Comparison of ENCODE assay signal across 2 cellular contexts in the genomic region with DNA sequence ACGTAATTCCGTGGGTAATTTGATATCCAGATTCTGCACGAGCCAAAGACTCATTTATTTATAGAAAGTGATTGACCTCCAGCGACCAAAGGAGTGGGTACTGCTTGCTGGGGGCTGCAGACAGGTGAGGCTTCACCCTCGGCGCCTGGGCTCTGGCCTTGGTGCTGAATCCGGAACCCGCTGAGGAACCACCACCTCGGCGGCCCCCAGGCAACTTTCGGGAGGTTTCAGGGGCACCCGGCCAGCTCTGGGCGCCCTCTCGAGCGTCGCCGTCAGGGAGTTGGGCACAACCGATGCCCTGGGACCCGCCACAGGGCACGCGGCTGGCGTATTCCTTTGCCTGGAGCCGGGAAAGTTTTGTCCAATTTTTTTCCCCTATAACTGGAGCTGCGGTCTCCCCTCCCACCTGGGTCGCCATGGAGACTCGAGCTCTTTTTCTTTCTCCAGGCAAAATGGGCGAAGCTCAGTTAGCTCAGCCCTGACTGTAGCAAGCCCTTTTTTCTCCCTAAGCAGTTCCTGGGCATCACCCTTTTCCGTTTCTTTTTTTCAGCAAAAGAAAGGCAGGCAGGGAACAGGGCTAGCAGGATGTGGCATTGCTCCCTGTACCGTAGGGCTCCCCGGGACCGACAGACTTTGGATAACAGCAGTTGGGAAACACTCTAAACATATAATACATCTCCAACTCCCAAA.
TF ChIP-seq lines count a peak whose summit lies in the region.

No MANE protein-coding gene starts in this region.

TF ChIP-seq in Ishikawa, 13 proteins besides CTCF, POLR2A, EP300 and RAD21:
- TF ChIP-seq, protein P1, sequence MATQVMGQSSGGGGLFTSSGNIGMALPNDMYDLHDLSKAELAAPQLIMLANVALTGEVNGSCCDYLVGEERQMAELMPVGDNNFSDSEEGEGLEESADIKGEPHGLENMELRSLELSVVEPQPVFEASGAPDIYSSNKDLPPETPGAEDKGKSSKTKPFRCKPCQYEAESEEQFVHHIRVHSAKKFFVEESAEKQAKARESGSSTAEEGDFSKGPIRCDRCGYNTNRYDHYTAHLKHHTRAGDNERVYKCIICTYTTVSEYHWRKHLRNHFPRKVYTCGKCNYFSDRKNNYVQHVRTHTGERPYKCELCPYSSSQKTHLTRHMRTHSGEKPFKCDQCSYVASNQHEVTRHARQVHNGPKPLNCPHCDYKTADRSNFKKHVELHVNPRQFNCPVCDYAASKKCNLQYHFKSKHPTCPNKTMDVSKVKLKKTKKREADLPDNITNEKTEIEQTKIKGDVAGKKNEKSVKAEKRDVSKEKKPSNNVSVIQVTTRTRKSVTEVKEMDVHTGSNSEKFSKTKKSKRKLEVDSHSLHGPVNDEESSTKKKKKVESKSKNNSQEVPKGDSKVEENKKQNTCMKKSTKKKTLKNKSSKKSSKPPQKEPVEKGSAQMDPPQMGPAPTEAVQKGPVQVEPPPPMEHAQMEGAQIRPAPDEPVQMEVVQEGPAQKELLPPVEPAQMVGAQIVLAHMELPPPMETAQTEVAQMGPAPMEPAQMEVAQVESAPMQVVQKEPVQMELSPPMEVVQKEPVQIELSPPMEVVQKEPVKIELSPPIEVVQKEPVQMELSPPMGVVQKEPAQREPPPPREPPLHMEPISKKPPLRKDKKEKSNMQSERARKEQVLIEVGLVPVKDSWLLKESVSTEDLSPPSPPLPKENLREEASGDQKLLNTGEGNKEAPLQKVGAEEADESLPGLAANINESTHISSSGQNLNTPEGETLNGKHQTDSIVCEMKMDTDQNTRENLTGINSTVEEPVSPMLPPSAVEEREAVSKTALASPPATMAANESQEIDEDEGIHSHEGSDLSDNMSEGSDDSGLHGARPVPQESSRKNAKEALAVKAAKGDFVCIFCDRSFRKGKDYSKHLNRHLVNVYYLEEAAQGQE (IDR thresholded peaks at IDR 0.05; ENCODE audit: low read depth): peak; percentile 89
- TF ChIP-seq TCF12 (IDR thresholded peaks at IDR 0.05; ENCODE audit: low read depth): no peak
- TF ChIP-seq NFIC (IDR thresholded peaks at IDR 0.05): no peak
- no peak for TF ChIP-seq ZBTB7A (IDR thresholded peaks at IDR 0.05; ENCODE audit: low read depth)

TF ChIP-seq in liver, 16 proteins besides CTCF, POLR2A, EP300 and RAD21 (continued from another document):
- no peak for TF ChIP-seq HNF4G (IDR thresholded peaks at IDR 0.05)
TF ChIP-seq in liver: peak in this region for 1.
